In the genomic region with DNA sequence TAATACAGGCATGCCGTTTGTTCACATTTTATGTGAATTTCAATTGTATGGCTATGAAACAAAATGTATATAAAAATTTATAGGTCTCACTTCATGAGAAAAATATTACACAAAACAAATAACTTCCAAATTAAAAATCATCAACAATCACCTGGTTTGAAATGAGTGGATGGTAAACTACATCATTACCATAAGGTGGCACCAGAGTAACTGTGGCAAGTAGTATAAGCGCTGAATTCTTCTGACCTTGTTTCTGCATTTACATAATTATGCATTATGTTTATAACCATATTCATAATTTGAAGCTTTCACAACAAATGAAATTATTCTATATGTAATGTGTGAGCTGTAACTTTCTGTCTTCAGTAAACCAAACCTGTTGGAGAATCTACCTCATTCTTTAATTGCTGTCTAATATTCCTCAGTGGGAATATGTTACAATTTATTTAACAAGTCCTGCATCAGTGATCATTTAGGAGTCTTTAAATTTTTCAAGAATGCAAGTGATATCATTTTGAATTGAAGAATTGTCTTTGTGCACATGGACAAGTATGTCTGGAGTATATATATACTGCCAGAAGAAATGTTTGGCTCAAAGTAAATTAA, we compare ENCODE assay signal across 1 cellular context.
A peak's percentile ranks its signal among the peaks of the same experiment; 100 is the strongest.
TF ChIP-seq lines count a peak whose summit lies in the region.

No MANE protein-coding gene starts in this region.

TF ChIP-seq in HepG2, 621 proteins besides CTCF, POLR2A, EP300 and RAD21:
- TF ChIP-seq STAG1 (CRISPR knock-in tag; IDR thresholded peaks at IDR 0.05), result peak; percentile 40
- no peak for TF ChIP-seq SRF (IDR thresholded peaks at IDR 0.05; ENCODE audit: low read depth, low read length)
